ENCODE assay signal across 8 cellular contexts in the genomic region with DNA sequence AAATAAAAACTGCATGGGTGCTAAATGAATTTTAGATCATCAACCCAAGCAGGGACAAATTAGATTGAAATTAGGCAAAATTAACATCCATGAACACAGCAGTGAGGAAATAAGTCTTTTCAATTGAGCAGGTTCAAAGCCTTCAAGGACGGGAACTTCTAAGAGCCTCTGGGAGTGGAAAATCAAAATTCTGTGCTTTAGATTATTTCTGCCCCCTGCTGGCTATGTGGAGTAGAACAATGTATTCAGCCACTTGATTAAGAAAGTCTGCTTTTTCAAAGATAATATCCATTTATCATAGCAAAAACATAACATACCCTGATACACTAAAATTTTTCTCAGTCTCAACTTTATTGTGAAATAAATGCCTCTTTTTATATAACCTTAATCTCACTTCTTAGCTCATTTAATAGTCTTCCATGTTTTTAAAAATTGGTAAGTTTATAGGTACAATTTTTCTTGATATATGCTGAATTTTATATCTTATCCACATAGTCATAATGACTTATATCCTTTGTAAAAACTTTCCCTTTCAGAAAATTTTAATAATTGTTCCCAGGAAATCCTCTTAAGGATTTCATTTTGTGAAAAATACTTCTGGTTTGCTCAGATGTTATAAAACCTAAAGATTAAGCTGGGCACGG. TPM values are rescaled to one million over a fixed set of nuclear protein-coding genes. Genes with fewer than 3 reads are reported as not detected.
A peak's percentile ranks its signal among the peaks of the same experiment; 100 is the strongest.
DNase-seq lines count a peak whose midpoint lies in the region; ATAC-seq lines count a peak whose summit lies in the region.

No MANE protein-coding gene starts in this region.

- ATAC-seq in left colon, result peak; percentile 51
- no peak for ATAC-seq in GM18870 (IDR thresholded peaks at IDR 0.05; ENCODE audit: unreplicated experiment)

- intact Hi-C loops in left colon (cut with DNase I, micrococcal nuclease), result loop anchor here (5.0 to 10.0 kb wide), 2 partner anchors 312 to 315 kb away; a partner anchor contains a TSS

- peak; percentile 44 for DNase-seq in activated gamma-delta T cell treated with Interleukin-2 at 50 U/mL for 16 hours
- DNase-seq in activated gamma-delta T cell (lab: John Stamatoyannopoulos, UW), result no peak
- peak; percentile 70 for DNase-seq in NCI-H1694 treated with DMSO at 0.1 percent for 48 hours (lab: John Stamatoyannopoulos, UW)
- peak; percentile 62 for DNase-seq in SW480 (ENCODE audit: low spot score)
- peak; percentile 55 for DNase-seq in central memory CD4-positive, alpha-beta T cell
- peak in 1 of 2 donors; percentile 29 for DNase-seq in left colon
- DNase-seq in stimulated activated CD4-positive, alpha-beta T cell treated with anti-CD3 and anti-CD28 coated beads, TNF-alpha, amount 100 ng/mL, for 24 hours (ENCODE audit: low read depth in 3 of 3), result peak; percentile 1 to 36 (median 22)

RNA-seq across cellular contexts. Expression of a gene that starts 28.1 kb away (rescaled TPM):
- 10 to 100 TPM; 25.9 to 33.4 TPM for total RNA-seq in left colon
